ENCODE assay signal across 8 cellular contexts in the genomic region with DNA sequence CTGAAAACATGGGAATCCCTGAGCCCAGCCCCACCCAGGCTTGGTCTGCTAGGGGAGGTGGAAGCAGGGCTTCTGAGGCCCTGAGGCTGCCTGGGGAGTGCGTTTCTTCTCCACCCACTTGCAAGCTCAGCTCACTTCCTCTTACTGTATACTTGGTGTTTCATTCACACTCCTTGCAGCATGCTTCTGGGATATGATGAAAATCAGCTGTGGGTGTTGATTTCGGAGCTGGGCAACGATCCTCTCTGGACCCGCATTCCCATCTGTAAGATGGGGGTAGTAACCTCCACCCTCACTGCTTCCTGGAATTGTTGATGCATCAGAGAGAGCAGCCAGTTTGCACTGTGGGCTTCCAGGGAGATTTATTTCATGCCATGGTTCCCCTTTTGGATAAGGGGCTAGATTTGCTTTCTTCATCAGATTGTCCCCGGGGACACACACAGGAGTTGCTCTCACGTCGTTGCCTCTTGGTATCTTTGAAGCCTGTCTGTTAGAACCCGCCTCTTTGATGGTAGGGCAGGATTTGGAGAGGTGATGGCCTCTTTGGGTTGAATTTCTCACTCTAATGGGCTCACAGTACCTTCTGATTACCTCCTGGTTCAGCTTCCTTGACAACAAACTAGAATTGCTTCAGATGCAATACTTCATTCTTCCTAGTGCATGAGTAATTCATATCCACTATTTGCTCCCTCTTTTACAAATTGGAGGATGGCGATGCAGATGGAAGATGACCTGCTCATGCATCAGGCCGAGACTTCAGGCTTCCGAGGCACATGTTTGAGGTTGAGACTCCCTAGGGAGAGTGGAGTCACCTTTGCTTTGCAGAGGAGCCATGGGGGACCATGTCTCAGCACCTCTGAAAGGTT. TPM values are rescaled to one million over a fixed set of nuclear protein-coding genes. Genes with fewer than 3 reads are reported as not detected.
DNase-seq lines count a peak whose midpoint lies in the region; ATAC-seq and TF ChIP-seq lines count a peak whose summit lies in the region.

No MANE protein-coding gene starts in this region.

- peak; percentile 55 for ATAC-seq in HG03025 (IDR thresholded peaks at IDR 0.05; ENCODE audit: low FRiP score, unreplicated experiment)
- peak; percentile 53 to 59 for ATAC-seq in lower lobe of right lung
- ATAC-seq in GM19328 (IDR thresholded peaks at IDR 0.05; ENCODE audit: unreplicated experiment), result no peak
- ATAC-seq in HG02938 (IDR thresholded peaks at IDR 0.05; ENCODE audit: unreplicated experiment), result no peak

- H3K4me3 Mint-ChIP-seq in activated naive CD4-positive, alpha-beta T cell treated with anti-CD3 and anti-CD28 coated beads, Interleukin-2, amount 50 U/mL, for 24 hours, result peak overlapping the region; percentile 84

- no peaks in the 10 kb centered on the region for H3K9me3 ChIP-seq in lower lobe of right lung

- DNase-seq in GM03348 (ENCODE audit: low spot score), result peak; percentile 79
- peak; percentile 59 for DNase-seq in lower lobe of right lung
- no peak for DNase-seq in cerebellar nuclear complex (lab: John Stamatoyannopoulos, UW)
- no peak for DNase-seq in NCI-H1092 (lab: John Stamatoyannopoulos, UW)

- TF ChIP-seq CTCF in lower lobe of right lung (IDR thresholded peaks at IDR 0.05), result no peak

- H3K9me3 Mint-ChIP-seq in activated naive CD4-positive, alpha-beta T cell treated with anti-CD3 and anti-CD28 coated beads, Interleukin-2, amount 50 U/mL, for 24 hours, result no peaks in the 10 kb centered on the region

- H3K4me1 ChIP-seq in lower lobe of right lung, result peaks cover 100% of the 10 kb centered on the region

- no peaks in the 10 kb centered on the region for H3K27me3 Mint-ChIP-seq in activated naive CD4-positive, alpha-beta T cell treated with anti-CD3 and anti-CD28 coated beads, Interleukin-2, amount 50 U/mL, for 24 hours

- H3K4me1 Mint-ChIP-seq in activated naive CD4-positive, alpha-beta T cell treated with anti-CD3 and anti-CD28 coated beads, Interleukin-2, amount 50 U/mL, for 24 hours, result peaks cover 98% of the 10 kb centered on the region

- H3K4me3 ChIP-seq in lower lobe of right lung, result no peak overlapping the region

- no peaks in the 10 kb centered on the region for H3K36me3 ChIP-seq in lower lobe of right lung

- intact Hi-C loops in lower lobe of right lung (cut with DNase I), result no loop called here

- H3K27ac ChIP-seq in lower lobe of right lung, result peak overlapping the region; percentile 80

- H3K27ac Mint-ChIP-seq in activated naive CD4-positive, alpha-beta T cell treated with anti-CD3 and anti-CD28 coated beads, Interleukin-2, amount 50 U/mL, for 24 hours, result peak overlapping the region; percentile 86

- H3K36me3 Mint-ChIP-seq in activated naive CD4-positive, alpha-beta T cell treated with anti-CD3 and anti-CD28 coated beads, Interleukin-2, amount 50 U/mL, for 24 hours, result no peaks in the 10 kb centered on the region

- no peaks in the 10 kb centered on the region for H3K27me3 ChIP-seq in lower lobe of right lung (ENCODE audit: low read depth)

RNA-seq across cellular contexts. Expression of a gene that starts 40.4 kb away (rescaled TPM):
- 57.2 TPM for total RNA-seq in lower lobe of right lung

Comparison
In these comparisons a context has a peak if more than half of its experiments do, and no peak if none do; other contexts are left out.
1. DNase-seq: peak in GM03348 (single experiment) and lower lobe of right lung (single experiment); none in cerebellar nuclear complex (0 of 2) and NCI-H1092 (single experiment).
2. ATAC-seq: peak in HG03025 (single experiment) and lower lobe of right lung (2 of 2); none in GM19328 (single experiment) and HG02938 (single experiment).